ENCODE assay signal across 8 cellular contexts in genomic region chr2:143161982-143162837, GRCh38. TPM values are rescaled to one million over a fixed set of nuclear protein-coding genes. Genes with fewer than 3 reads are reported as not detected.
DNase-seq lines count a peak whose midpoint lies in the region; ATAC-seq and TF ChIP-seq lines count a peak whose summit lies in the region.

No MANE protein-coding gene starts in this region.

- H3K4me1 Mint-ChIP-seq in Calu3 (ENCODE audit: low read depth, unreplicated experiment) = no peaks in the 10 kb centered on the region
- H3K4me1 Mint-ChIP-seq in glutamatergic neuron (ENCODE audit: low read depth, unreplicated experiment) = peaks cover 5% of the 10 kb centered on the region

- H3K36me3 Mint-ChIP-seq in Calu3 (ENCODE audit: insufficient read depth, unreplicated experiment) = no peaks in the 10 kb centered on the region
- H3K36me3 Mint-ChIP-seq in glutamatergic neuron (ENCODE audit: unreplicated experiment) = no peaks in the 10 kb centered on the region

- intact Hi-C loops in Calu3 (cut with micrococcal nuclease; ENCODE audit: unreplicated experiment) = loop anchor here (1.0 to 5.0 kb wide), 3 partner anchors 45 to 97 kb away; no protein-coding TSS in a partner anchor

- CTCF ChIA-PET in Calu3 (lab: Charles Lee) = interaction anchor here (1.1 to 2.0 kb wide), 4 partner anchors 52 to 97 kb away, joined by 3 to 8 read pairs (median 6); no protein-coding TSS in a partner anchor

- no peaks in the 10 kb centered on the region for H3K9me3 Mint-ChIP-seq in Calu3 (ENCODE audit: low read depth, unreplicated experiment)
- no peaks in the 10 kb centered on the region for H3K9me3 Mint-ChIP-seq in glutamatergic neuron (ENCODE audit: unreplicated experiment)

- TF ChIP-seq CTCF in Calu3 (IDR thresholded peaks at IDR 0.05; ENCODE audit: unreplicated experiment) = peak; percentile 58
- no peak for TF ChIP-seq CTCF in glutamatergic neuron (IDR thresholded peaks at IDR 0.05; ENCODE audit: partially characterized antibody, unreplicated experiment)

- no peaks in the 10 kb centered on the region for H3K27me3 Mint-ChIP-seq in Calu3 (ENCODE audit: unreplicated experiment)
- H3K27me3 Mint-ChIP-seq in glutamatergic neuron (ENCODE audit: unreplicated experiment) = no peaks in the 10 kb centered on the region

- H3K4me3 ChIP-seq in skeletal muscle cell (ENCODE audit: low read depth, low read length) = no peak overlapping the region

- no TSS peak for BruUV-seq in Calu3 (replicated peaks; lab: Mats Ljungman, UMichigan)

- ATAC-seq in GM19372 (IDR thresholded peaks at IDR 0.05; ENCODE audit: low read depth, unreplicated experiment) = peak; percentile 89
- peak; percentile 78 for ATAC-seq in HG03439 (IDR thresholded peaks at IDR 0.05; ENCODE audit: unreplicated experiment)

- H3K27ac Mint-ChIP-seq in Calu3 (ENCODE audit: unreplicated experiment) = no peak overlapping the region
- no peak overlapping the region for H3K27ac Mint-ChIP-seq in glutamatergic neuron (ENCODE audit: unreplicated experiment)

- H3K4me3 Mint-ChIP-seq in Calu3 (ENCODE audit: low read depth, unreplicated experiment) (no peak overlapping the region), glutamatergic neuron (ENCODE audit: unreplicated experiment) (no peak overlapping the region)

- DNase-seq in Calu3 (peak; percentile 44), OCI-M1 (lab: John Stamatoyannopoulos, UW) (peak; percentile 12), glutamatergic neuron (peak; percentile 37), skeletal muscle cell (ENCODE audit: low read depth) (peak; percentile 33), SHP77 treated with DMSO at 0.1 percent for 48 hours (lab: John Stamatoyannopoulos, UW) (no peak)
- peak; percentile 57 for DNase-seq in activated naive CD4-positive, alpha-beta T cell treated with Interleukin-2 at 50 U/mL for 16 hours

RNA-seq across cellular contexts. Expression of gene ARHGAP15, which starts 33.0 kb away (rescaled TPM):
- 1.2 TPM in 1 of 2 replicates, not detected in the other for total RNA-seq in Calu3 (2022)
- not detected for total RNA-seq in glutamatergic neuron (ENCODE audit: unreplicated experiment)
